In genomic region chr4:119111296-119111695, GRCh38 we compare ENCODE assay signal across 20 cellular contexts. TPM values are rescaled to one million over a fixed set of nuclear protein-coding genes. Genes with fewer than 3 reads are reported as not detected.
DNase-seq lines count a peak whose midpoint lies in the region; ATAC-seq, FAIRE-seq and TF ChIP-seq lines count a peak whose summit lies in the region.
"Had no signal": no experiment of that assay in that cellular context is flagged by ENCODE, and none has a peak within 500 bp of the region (broad histone marks: within the 10 kb centered on the region; RNA-seq: fewer than 3 reads in every experiment).

No MANE protein-coding gene starts in this region.

- no peaks in the 10 kb centered on the region for H3K27me3 ChIP-seq in IMR-90 (ENCODE audit: control insufficient read depth, insufficient read depth, low read length)
- H3K27me3 ChIP-seq: BLaER1 had no signal

- peak overlapping the region; percentile 39; the same call in 1 of the 2 replicates for H2AK5ac ChIP-seq in IMR-90 (ENCODE audit: low read depth, low read length)

- 0 out of 4 replicates have a peak, but pooled peaks cover 0 to 2% of the 10 kb centered on the region in 2 experiments for H3K79me1 ChIP-seq in IMR-90 (ENCODE audit: low read depth in 1 of 2, low read length in 2 of 2)

- H4K5ac ChIP-seq in IMR-90 (ENCODE audit: low read depth, low read length) = no peak overlapping the region

- H3K9me3 Mint-ChIP-seq in endothelial cell (ENCODE audit: unreplicated experiment) = no peaks in the 10 kb centered on the region
- H3K9me3 Mint-ChIP-seq: CD4-positive, alpha-beta memory T cell had no signal

- no peak for TF ChIP-seq EP300 in A549 (IDR thresholded peaks at IDR 0.05)

- no peak overlapping the region for H2AK9ac ChIP-seq in IMR-90 (replicated peaks; ENCODE audit: low read depth, low read length, poor library complexity)

- FAIRE-seq in A549 (lab: Jason Lieb, UNC) = no peak
- FAIRE-seq: GM19239 had no signal

- no peaks in the 10 kb centered on the region for H4K20me1 ChIP-seq in IMR-90 (ENCODE audit: insufficient read depth, low read length)
- H4K20me1 ChIP-seq: BLaER1 had no signal

- no peak for TF ChIP-seq CTCF in A549 (IDR thresholded peaks at IDR 0.05)
- no peak for TF ChIP-seq CTCF in IMR-90 (conservative IDR thresholded peaks at IDR 0.05; ENCODE audit: low read depth, low read length)
- TF ChIP-seq CTCF in endothelial cell (IDR thresholded peaks at IDR 0.05; ENCODE audit: unreplicated experiment) = no peak

- peak overlapping the region in 1 of 2 experiments; percentile 47; a peak in 1 of 4 replicates for H4K8ac ChIP-seq in IMR-90 (ENCODE audit: low read depth in 2 of 2, low read length in 2 of 2)

- in situ Hi-C loops in IMR-90 (cut with MboI; ENCODE audit: low sequenced_read_pairs) = no loop called here

- POLR2A ChIA-PET in A549 (lab: Yijun Ruan, JAX) = no interaction called here
- POLR2A ChIA-PET in IMR-90 (lab: Charles Lee; ENCODE audit: unreplicated experiment) = no interaction called here

- peaks cover 4% of the 10 kb centered on the region; the same call in 1 of the 2 replicates for H3K9me1 ChIP-seq in IMR-90 (ENCODE audit: insufficient read depth, low read length)

- H2BK20ac ChIP-seq in IMR-90 (ENCODE audit: low read depth, low read length) = peak overlapping the region; percentile 84; the same call in 1 of the 2 replicates

- TF ChIP-seq POLR2A in A549 (IDR thresholded peaks at IDR 0.05; ENCODE audit: low read length) = no peak
- TF ChIP-seq POLR2A in IMR-90 (IDR thresholded peaks at IDR 0.05; ENCODE audit: low read depth, low read length) = no peak

- no peak overlapping the region for H3K56ac ChIP-seq in IMR-90 (ENCODE audit: extremely low read depth, insufficient read depth, low read length)

- H3K36me3 ChIP-seq in IMR-90 (ENCODE audit: control insufficient read depth, insufficient read depth, low read length) = no peaks in the 10 kb centered on the region
- H3K36me3 ChIP-seq: BLaER1 had no signal

- H3K27ac Mint-ChIP-seq in endothelial cell (ENCODE audit: unreplicated experiment) = peak overlapping the region; percentile 55
- H3K27ac Mint-ChIP-seq: CD14-positive monocyte; CD4-positive, alpha-beta memory T cell had no signal

- no peak for TF ChIP-seq RAD21 in A549 (conservative IDR thresholded peaks at IDR 0.05 in 1 of 2, IDR thresholded peaks at IDR 0.05 in 1 of 2)
- no peak for TF ChIP-seq RAD21 in IMR-90 (IDR thresholded peaks at IDR 0.05; ENCODE audit: low read length)

- H3K27ac ChIP-seq in A549 (peak overlapping the region; percentile 3 to 55; a peak in 4 of 6 replicates), IMR-90 (ENCODE audit: insufficient read depth, low read length) (no peak overlapping the region)
- H3K27ac ChIP-seq: 22Rv1, BLaER1, KMS-11 had no signal

- H3K23ac ChIP-seq in IMR-90 (ENCODE audit: low read depth, low read length) = no peak overlapping the region

- H3K9ac ChIP-seq in IMR-90 (ENCODE audit: low read depth, low read length) = no peak overlapping the region
- H3K9ac ChIP-seq: BLaER1, KMS-11 had no signal

- no peak overlapping the region for H2AFZ ChIP-seq in IMR-90 (replicated peaks; ENCODE audit: low read length, poor library complexity)

- H3K4me2 ChIP-seq in A549 = no peak overlapping the region
- no peak overlapping the region for H3K4me2 ChIP-seq in IMR-90 (ENCODE audit: low read depth, low read length)
- H3K4me2 ChIP-seq: BLaER1, KMS-11 had no signal

- H3K4me1 ChIP-seq in A549 (peaks cover 15% of the 10 kb centered on the region), IMR-90 (ENCODE audit: control insufficient read depth, insufficient read depth, low read length) (peaks cover 7% of the 10 kb centered on the region; the same call in 1 of the 2 replicates)
- H3K4me1 ChIP-seq: BLaER1 had no signal

- H2BK5ac ChIP-seq in IMR-90 (ENCODE audit: low read depth, low read length, poor library complexity, severe bottlenecking) = no peak overlapping the region

- no TSS peak for BruUV-seq in IMR-90 (replicated peaks; lab: Mats Ljungman, UMichigan)

- no peaks in the 10 kb centered on the region for H3K36me3 Mint-ChIP-seq in endothelial cell (ENCODE audit: low read depth, unreplicated experiment)
- H3K36me3 Mint-ChIP-seq: CD14-positive monocyte; CD4-positive, alpha-beta memory T cell had no signal

- no peaks in the 10 kb centered on the region for H3K9me3 ChIP-seq in A549
- H3K9me3 ChIP-seq in IMR-90 (ENCODE audit: control insufficient read depth, insufficient read depth, low read length) = no peaks in the 10 kb centered on the region
- H3K9me3 ChIP-seq: BLaER1 had no signal

- dilution Hi-C loops in IMR-90 (cut with HindIII; ENCODE audit: low sequenced_read_pairs, unreplicated experiment) = no loop called here

- H4K91ac ChIP-seq in IMR-90 (ENCODE audit: insufficient read depth, low read depth, low read length) = no peak overlapping the region

- H2BK15ac ChIP-seq in IMR-90 (ENCODE audit: low read depth, low read length) = peak overlapping the region; percentile 42; the same call in 2 of the 3 replicates

- CTCF ChIA-PET in A549 (lab: Yijun Ruan, JAX) = no interaction called here
- CTCF ChIA-PET in IMR-90 (lab: Yijun Ruan, JAX) = no interaction called here

- no peak overlapping the region for H3K18ac ChIP-seq in IMR-90 (ENCODE audit: low read depth, low read length)

- DNase-seq in A549 (ENCODE audit: low read depth in 1 of 2, low spot score in 1 of 2) = no peak
- no peak for DNase-seq in IMR-90
- no peak for DNase-seq in endothelial cell (ENCODE audit: low spot score)
- peak; percentile 76 for DNase-seq in renal cortical epithelial cell (ENCODE audit: low read depth)
- DNase-seq in activated effector memory CD4-positive, alpha-beta T cell treated with anti-CD3 and anti-CD28 coated beads, Interleukin-2, amount 50 U/mL, for 16 hours = no peak
- no peak for DNase-seq in NCI-H526 treated with DMSO at 0.1 percent for 48 hours (lab: John Stamatoyannopoulos, UW)
- DNase-seq: Calu3; CD4-positive, alpha-beta memory T cell; DMS79 treated with DMSO at 0.1 percent for 48 hours; GF-D8; GOT3; H7 had no signal

- H3K4me1 Mint-ChIP-seq in endothelial cell (ENCODE audit: unreplicated experiment) = peaks cover 20% of the 10 kb centered on the region

- H3K4me3 ChIP-seq in A549 (no peak overlapping the region), IMR-90 (ENCODE audit: insufficient read depth, low read depth, low read length) (no peak overlapping the region)
- H3K4me3 ChIP-seq: BLaER1 had no signal

- H2BK120ac ChIP-seq in IMR-90 (ENCODE audit: low read depth, low read length) = peak overlapping the region; percentile 44

- ATAC-seq in A549 (no peak), IMR-90 (ENCODE audit: low read depth) (no peak), GM19328 (IDR thresholded peaks at IDR 0.05; ENCODE audit: unreplicated experiment) (no peak)

- H3K27me3 Mint-ChIP-seq in endothelial cell (ENCODE audit: unreplicated experiment) = no peaks in the 10 kb centered on the region

- no peak overlapping the region for H3K4me3 Mint-ChIP-seq in endothelial cell (ENCODE audit: unreplicated experiment)
- H3K4me3 Mint-ChIP-seq: CD14-positive monocyte; CD4-positive, alpha-beta memory T cell had no signal

- H3K4ac ChIP-seq in IMR-90 (ENCODE audit: low read depth, low read length) = peak overlapping the region; percentile 47; the same call in 1 of the 2 replicates

- H3K14ac ChIP-seq in IMR-90 (replicated peaks; ENCODE audit: low read depth, low read length) = peak overlapping the region; percentile 10; the same call in 1 of the 2 replicates

- intact Hi-C loops in IMR-90 (cut with micrococcal nuclease) = no loop called here

TF ChIP-seq in A549, 52 proteins besides CTCF, POLR2A, EP300 and RAD21 (continues in another document):
- TF ChIP-seq USF2 (IDR thresholded peaks at IDR 0.05) (no peak), FOXS1 (CRISPR knock-in tag; IDR thresholded peaks at IDR 0.05) (no peak), KDM5A (IDR thresholded peaks at IDR 0.05) (no peak), BHLHE40 (IDR thresholded peaks at IDR 0.05; ENCODE audit: low read depth, low read length) (no peak), ESRRA (IDR thresholded peaks at IDR 0.05; ENCODE audit: borderline replicate concordance, low read length) (no peak), ZSCAN20 (CRISPR knock-in tag; IDR thresholded peaks at IDR 0.05) (no peak), MAZ (IDR thresholded peaks at IDR 0.05; ENCODE audit: borderline replicate concordance, low read depth, low read length) (no peak)

TF ChIP-seq in IMR-90, 13 proteins besides CTCF, POLR2A, EP300 and RAD21:
- no peak for TF ChIP-seq CEBPB (IDR thresholded peaks at IDR 0.05; ENCODE audit: low read depth, low read length)
- no peak for TF ChIP-seq ELK1 (IDR thresholded peaks at IDR 0.05; ENCODE audit: borderline replicate concordance, low read depth, low read length)
- no peak for TF ChIP-seq BHLHE40 (IDR thresholded peaks at IDR 0.05; ENCODE audit: low read depth, low read length)
- no peak for TF ChIP-seq NFE2L2 (IDR thresholded peaks at IDR 0.05; ENCODE audit: low read depth, low read length)
- TF ChIP-seq MAFK (IDR thresholded peaks at IDR 0.05; ENCODE audit: low read depth, low read length) = no peak
- TF ChIP-seq MAZ (IDR thresholded peaks at IDR 0.05; ENCODE audit: borderline replicate concordance, low read depth, low read length) = no peak
- no peak for TF ChIP-seq FOS (IDR thresholded peaks at IDR 0.05; ENCODE audit: low read depth, low read length)
- TF ChIP-seq CHD1 (IDR thresholded peaks at IDR 0.05; ENCODE audit: low read depth, low read length) = no peak
- TF ChIP-seq SMC3 (IDR thresholded peaks at IDR 0.05; ENCODE audit: low read depth, low read length) = no peak
- no peak for TF ChIP-seq RCOR1 (IDR thresholded peaks at IDR 0.05; ENCODE audit: insufficient replicate concordance, low read length)
TF ChIP-seq in IMR-90: peak in this region for 0.

RNA-seq across cellular contexts. Expression of gene MYOZ2, which starts 24.3 kb away (rescaled TPM):
- polyA plus RNA-seq in A549 (2011; rRNA removed) = not detected in 2 replicates
- polyA plus RNA-seq in A549 (2012; cell fraction: cytosol; rRNA removed) = not detected in 2 replicates
- polyA plus RNA-seq in A549 (2012; cell fraction: nucleus; rRNA removed) = not detected in 2 replicates
- polyA plus RNA-seq in A549 (2017; fragmentation: RNase III; extraction: RNeasy Plus Mini Kit Qiagen cat#74134 plus additional on column Dnase treatment) = not detected in 3 replicates
- not detected in 2 replicates for polyA minus RNA-seq in A549 (2011; rRNA and poly(A)+ RNA removed)
- under 0.01 and 0.18 TPM in 2 replicates for total RNA-seq in IMR-90 (2012; rRNA removed)
- polyA plus RNA-seq in IMR-90 (2012; rRNA removed) = 0.14 and 0.17 TPM in 2 replicates
- polyA plus RNA-seq in IMR-90 (2012; cell fraction: cytosol; rRNA removed) = 0.04 TPM in 1 of 2 replicates, not detected in the other
- 0.02 and 0.10 TPM in 2 replicates for polyA plus RNA-seq in IMR-90 (2012; cell fraction: nucleus; rRNA removed; ENCODE audit: low replicate concordance)
- not detected for total RNA-seq in endothelial cell (ENCODE audit: unreplicated experiment)
- total RNA-seq in renal cortical epithelial cell = 0.05 TPM in 1 of 2 replicates, not detected in the other
- total RNA-seq: A673; Calu3; CD4-positive, alpha-beta memory T cell; H7; HT-29 had no signal
- polyA plus RNA-seq: CD14-positive monocyte; CD4-positive, alpha-beta memory T cell had no signal
